ENCODE assay signal across 7 cellular contexts in genomic region chr9:39559384-39559783, GRCh38.
DNase-seq lines count a peak whose midpoint lies in the region; ATAC-seq, FAIRE-seq and TF ChIP-seq lines count a peak whose summit lies in the region.
"Not testable (repeated sequence)": the region's sequence is repeated elsewhere in the genome, so short reads cannot be mapped to it uniquely, and the experiment has no call there.

No MANE protein-coding gene starts in this region.

- H4K8ac ChIP-seq in IMR-90 (ENCODE audit: low read depth in 2 of 2, low read length in 2 of 2), result not testable (repeated sequence)

- not testable (repeated sequence) for H2BK20ac ChIP-seq in IMR-90 (ENCODE audit: low read depth, low read length)

- not testable (repeated sequence) for H3K27ac ChIP-seq in IMR-90 (ENCODE audit: insufficient read depth, low read length); Peyer's patch; left ventricle myocardium inferior (replicated peaks)

- not testable (repeated sequence) for H3K9me1 ChIP-seq in IMR-90 (ENCODE audit: insufficient read depth, low read length)

- not testable (repeated sequence) for FAIRE-seq in bronchial epithelial cell (lab: Jason Lieb, UNC)

- H3K36me3 Mint-ChIP-seq in activated CD8-positive, alpha-beta T cell treated with anti-CD3 and anti-CD28 coated beads, Interleukin-2, amount 10 ng/mL, durations not matched to agents 7 days and 5 days (ENCODE audit: low read depth), result not testable (repeated sequence)

- not testable (repeated sequence) for H4K91ac ChIP-seq in IMR-90 (ENCODE audit: insufficient read depth, low read depth, low read length)

- not testable (repeated sequence) for H3K4me3 ChIP-seq in IMR-90 (ENCODE audit: insufficient read depth, low read depth, low read length); Peyer's patch; bronchial epithelial cell (ENCODE audit: low read depth, low read length); left ventricle myocardium inferior

- not testable (repeated sequence) for H3K23ac ChIP-seq in IMR-90 (ENCODE audit: low read depth, low read length)

- not testable (repeated sequence) for H2AK9ac ChIP-seq in IMR-90 (replicated peaks; ENCODE audit: low read depth, low read length, poor library complexity)

- not testable (repeated sequence) for H2BK15ac ChIP-seq in IMR-90 (ENCODE audit: low read depth, low read length)

- not testable (repeated sequence) for BruUV-seq in IMR-90 (replicated peaks; lab: Mats Ljungman, UMichigan)

- TF ChIP-seq CTCF in GM12873 (IDR thresholded peaks at IDR 0.05; ENCODE audit: insufficient read depth, low read depth, low read length, missing control alignments) (peak; percentile 24), IMR-90 (conservative IDR thresholded peaks at IDR 0.05; ENCODE audit: low read depth, low read length) (peak; percentile 21; the same call in 1 of the 2 replicates), Peyer's patch (IDR thresholded peaks at IDR 0.05) (peak in 1 of 6 experiments; percentile 22), bronchial epithelial cell (IDR thresholded peaks at IDR 0.05; ENCODE audit: insufficient read depth, low read length, severe bottlenecking) (peak; percentile 11), left ventricle myocardium inferior (IDR thresholded peaks at IDR 0.05; ENCODE audit: borderline replicate concordance) (peak; percentile 50)

- H3K4me1 ChIP-seq in IMR-90 (ENCODE audit: control insufficient read depth, insufficient read depth, low read length); Peyer's patch; left ventricle myocardium inferior: not testable (repeated sequence)

- H3K27me3 ChIP-seq in IMR-90 (ENCODE audit: control insufficient read depth, insufficient read depth, low read length); Peyer's patch; bronchial epithelial cell (ENCODE audit: control insufficient read depth, insufficient read depth, low read length); left ventricle myocardium inferior (ENCODE audit: low read depth): not testable (repeated sequence)

- dilution Hi-C loops in IMR-90 (cut with HindIII; ENCODE audit: low sequenced_read_pairs, unreplicated experiment), result not testable (repeated sequence)

- CTCF ChIA-PET in IMR-90 (lab: Yijun Ruan, JAX); activated CD8-positive, alpha-beta T cell treated with anti-CD3 and anti-CD28 coated beads, Interleukin-2, amount 10 ng/mL, durations not matched to agents 7 days and 5 days (lab: Charles Lee): not testable (repeated sequence)

- H3K9me3 Mint-ChIP-seq in activated CD8-positive, alpha-beta T cell treated with anti-CD3 and anti-CD28 coated beads, Interleukin-2, amount 10 ng/mL, durations not matched to agents 7 days and 5 days (ENCODE audit: insufficient read depth), result not testable (repeated sequence)

- not testable (repeated sequence) for H3K4me1 Mint-ChIP-seq in activated CD8-positive, alpha-beta T cell treated with anti-CD3 and anti-CD28 coated beads, Interleukin-2, amount 10 ng/mL, durations not matched to agents 7 days and 5 days (ENCODE audit: low read depth)

- not testable (repeated sequence) for H3K14ac ChIP-seq in IMR-90 (replicated peaks; ENCODE audit: low read depth, low read length)

- not testable (repeated sequence) for DNase-seq in IMR-90; bronchial epithelial cell (ENCODE audit: low read depth)
- peak in 2 of 3 donors; percentile 30 to 52 for DNase-seq in Peyer's patch
- peak; percentile 26 for DNase-seq in activated CD8-positive, alpha-beta T cell treated with anti-CD3 and anti-CD28 coated beads, Interleukin-2, amount 10 ng/mL, durations not matched to agents 7 days and 5 days
- peak; percentile 33 for DNase-seq in left ventricle myocardium inferior
- DNase-seq in posterior cingulate gyrus, result peak; percentile 24 to 95 (median 70)

- POLR2A ChIA-PET in IMR-90 (lab: Charles Lee; ENCODE audit: unreplicated experiment); activated CD8-positive, alpha-beta T cell treated with anti-CD3 and anti-CD28 coated beads, Interleukin-2, amount 10 ng/mL, durations not matched to agents 7 days and 5 days (lab: Charles Lee): not testable (repeated sequence)

- not testable (repeated sequence) for H4K20me1 ChIP-seq in IMR-90 (ENCODE audit: insufficient read depth, low read length)

- H3K27me3 Mint-ChIP-seq in activated CD8-positive, alpha-beta T cell treated with anti-CD3 and anti-CD28 coated beads, Interleukin-2, amount 10 ng/mL, durations not matched to agents 7 days and 5 days (ENCODE audit: low read depth), result not testable (repeated sequence)

- not testable (repeated sequence) for H3K27ac Mint-ChIP-seq in activated CD8-positive, alpha-beta T cell treated with anti-CD3 and anti-CD28 coated beads, Interleukin-2, amount 10 ng/mL, durations not matched to agents 7 days and 5 days

- peak; percentile 66; the same call in 1 of the 2 replicates for ATAC-seq in IMR-90 (ENCODE audit: low read depth)
- not testable (repeated sequence) for ATAC-seq in activated CD8-positive, alpha-beta T cell treated with anti-CD3 and anti-CD28 coated beads, Interleukin-2, amount 10 ng/mL, durations not matched to agents 7 days and 5 days

- H3K9me3 ChIP-seq in IMR-90 (ENCODE audit: control insufficient read depth, insufficient read depth, low read length); Peyer's patch; left ventricle myocardium inferior (replicated peaks): not testable (repeated sequence)

- H2AFZ ChIP-seq in IMR-90 (replicated peaks; ENCODE audit: low read length, poor library complexity), result not testable (repeated sequence)

- H3K36me3 ChIP-seq in IMR-90 (ENCODE audit: control insufficient read depth, insufficient read depth, low read length); Peyer's patch; bronchial epithelial cell (ENCODE audit: control insufficient read depth, insufficient read depth, low read length); left ventricle myocardium inferior: not testable (repeated sequence)

- H3K9ac ChIP-seq in IMR-90 (ENCODE audit: low read depth, low read length), result not testable (repeated sequence)

- H3K56ac ChIP-seq in IMR-90 (ENCODE audit: extremely low read depth, insufficient read depth, low read length), result not testable (repeated sequence)

- not testable (repeated sequence) for H2BK120ac ChIP-seq in IMR-90 (ENCODE audit: low read depth, low read length)

- H3K4me2 ChIP-seq in IMR-90 (ENCODE audit: low read depth, low read length), result not testable (repeated sequence)

- not testable (repeated sequence) for H2BK5ac ChIP-seq in IMR-90 (ENCODE audit: low read depth, low read length, poor library complexity, severe bottlenecking)

- not testable (repeated sequence) for H3K4me3 Mint-ChIP-seq in activated CD8-positive, alpha-beta T cell treated with anti-CD3 and anti-CD28 coated beads, Interleukin-2, amount 10 ng/mL, durations not matched to agents 7 days and 5 days

- H4K5ac ChIP-seq in IMR-90 (ENCODE audit: low read depth, low read length), result not testable (repeated sequence)

- in situ Hi-C loops in IMR-90 (cut with MboI; ENCODE audit: low sequenced_read_pairs), result not testable (repeated sequence)

- H2AK5ac ChIP-seq in IMR-90 (ENCODE audit: low read depth, low read length), result not testable (repeated sequence)

- not testable (repeated sequence) for H3K4ac ChIP-seq in IMR-90 (ENCODE audit: low read depth, low read length)

- intact Hi-C loops in IMR-90 (cut with micrococcal nuclease); left ventricle myocardium inferior (cut with micrococcal nuclease); posterior cingulate gyrus (cut with DNase I): not testable (repeated sequence)

- H3K79me1 ChIP-seq in IMR-90 (ENCODE audit: low read depth in 1 of 2, low read length in 2 of 2), result not testable (repeated sequence)

- WGBS in IMR-90 (ENCODE audit: extremely low coverage in 2 of 2, insufficient read length in 1 of 2), 2 experiments, result no CpG with 5 or more reads among the region's 8 CpGs

- not testable (repeated sequence) for H3K18ac ChIP-seq in IMR-90 (ENCODE audit: low read depth, low read length)

- TF ChIP-seq POLR2A in IMR-90 (IDR thresholded peaks at IDR 0.05; ENCODE audit: low read depth, low read length); Peyer's patch (IDR thresholded peaks at IDR 0.05): not testable (repeated sequence)

- TF ChIP-seq RAD21 in IMR-90 (IDR thresholded peaks at IDR 0.05; ENCODE audit: low read length), result peak; percentile 27; the same call in 1 of the 2 replicates

TF ChIP-seq in IMR-90, 13 proteins besides CTCF, POLR2A, EP300 and RAD21:
- TF ChIP-seq SMC3 (IDR thresholded peaks at IDR 0.05; ENCODE audit: low read depth, low read length), result peak; percentile 17; the same call in 1 of the 2 replicates
